Comparison of ENCODE assay signal across 8 cellular contexts in genomic region chr15:66496951-66497501, GRCh38. TPM values are rescaled to one million over a fixed set of nuclear protein-coding genes. Genes with fewer than 3 reads are reported as not detected.
DNase-seq lines count a peak whose midpoint lies in the region; ATAC-seq, FAIRE-seq and TF ChIP-seq lines count a peak whose summit lies in the region.

No MANE protein-coding gene starts in this region.

- H3K9ac ChIP-seq in OCI-LY1 (ENCODE audit: low read length) (peak overlapping the region; percentile 92), duodenal mucosa (ENCODE audit: low read depth in 1 of 2, low read length in 2 of 2) (peak overlapping the region; percentile 92 to 98)

- peaks cover 21% of the 10 kb centered on the region for H3F3A ChIP-seq in OCI-LY1 (ENCODE audit: insufficient read depth, low read length)

- TF ChIP-seq CTCF in Calu3 (IDR thresholded peaks at IDR 0.05; ENCODE audit: unreplicated experiment) (no peak), OCI-LY1 (IDR thresholded peaks at IDR 0.05; ENCODE audit: low read length) (no peak), natural killer cell (IDR thresholded peaks at IDR 0.05) (no peak)

- DNase-seq in Calu3 (no peak), natural killer cell (no peak), GDM1 (lab: John Stamatoyannopoulos, UW) (no peak), frontal cortex (ENCODE audit: low spot score in 2 of 2) (no peak), D341Med (ENCODE audit: low spot score) (no peak)

- peaks cover 5% of the 10 kb centered on the region; the same call in 1 of the 2 replicates for H3K79me2 ChIP-seq in OCI-LY1 (ENCODE audit: insufficient read depth, low read length)

- H3K4me1 ChIP-seq in OCI-LY1 (ENCODE audit: insufficient read depth, low read length, severe bottlenecking) (peaks cover 24% of the 10 kb centered on the region), duodenal mucosa (ENCODE audit: control insufficient read depth in 1 of 2, insufficient read depth in 2 of 2, low read length in 2 of 2) (peaks cover 6 to 15% of the 10 kb centered on the region in 2 donors)

- H3K4me3 ChIP-seq in OCI-LY1 (ENCODE audit: low read depth, low read length, poor library complexity, severe bottlenecking) (peak overlapping the region; percentile 89), duodenal mucosa (ENCODE audit: low read depth in 1 of 2, low read length in 2 of 2) (peak overlapping the region; percentile 98 to 99)

- H3K27ac ChIP-seq in OCI-LY1 (ENCODE audit: low read depth, low read length, poor library complexity, severe bottlenecking), result peak overlapping the region; percentile 79
- H3K27ac ChIP-seq in duodenal mucosa (ENCODE audit: low read depth, low read length), result peak overlapping the region; percentile 79

- H3K9me3 ChIP-seq in OCI-LY1 (ENCODE audit: low read length) (no peaks in the 10 kb centered on the region), duodenal mucosa (ENCODE audit: control insufficient read depth in 1 of 2, low read length in 2 of 2) (no peaks in the 10 kb centered on the region)

- no peaks in the 10 kb centered on the region for H4K20me1 ChIP-seq in OCI-LY1 (ENCODE audit: insufficient read depth, low read length)

- H3K36me3 Mint-ChIP-seq in Calu3 (ENCODE audit: insufficient read depth, unreplicated experiment), result peaks cover 83% of the 10 kb centered on the region
- H3K36me3 Mint-ChIP-seq in natural killer cell, result peaks cover 8% of the 10 kb centered on the region

- no peak for FAIRE-seq in frontal cortex (lab: Jason Lieb, UNC)

- peaks cover 88% of the 10 kb centered on the region for H3K36me3 ChIP-seq in OCI-LY1 (ENCODE audit: insufficient read depth, low read length)
- H3K36me3 ChIP-seq in duodenal mucosa (ENCODE audit: control insufficient read depth in 1 of 2, insufficient read depth in 2 of 2, low read length in 2 of 2), result peaks cover 30 to 63% of the 10 kb centered on the region in 2 donors

- H3K9me3 Mint-ChIP-seq in Calu3 (ENCODE audit: low read depth, unreplicated experiment) (no peaks in the 10 kb centered on the region), natural killer cell (no peaks in the 10 kb centered on the region)

- peak overlapping the region; percentile 93 for H3K27ac Mint-ChIP-seq in Calu3 (ENCODE audit: unreplicated experiment)
- peak overlapping the region; percentile 93 to 97 for H3K27ac Mint-ChIP-seq in natural killer cell

- H3K4me1 Mint-ChIP-seq in Calu3 (ENCODE audit: low read depth, unreplicated experiment) (peaks cover 34% of the 10 kb centered on the region), natural killer cell (peaks cover 13 to 31% of the 10 kb centered on the region in 2 donors)

- no TSS peak for BruUV-seq in Calu3 (replicated peaks; lab: Mats Ljungman, UMichigan)

- H3K4me3 Mint-ChIP-seq in Calu3 (ENCODE audit: low read depth, unreplicated experiment) (peak overlapping the region; percentile 91), natural killer cell (peak overlapping the region; percentile 92)

- H3K27me3 Mint-ChIP-seq in Calu3 (ENCODE audit: unreplicated experiment) (no peaks in the 10 kb centered on the region), natural killer cell (ENCODE audit: low read depth in 2 of 2) (no peaks in the 10 kb centered on the region)

- CTCF ChIA-PET in Calu3 (lab: Charles Lee), result interaction anchor here (0.5 to 2.5 kb wide), 8 partner anchors 9 to 202 kb away, joined by 3 to 21 read pairs (median 4); partner anchors contain the start of gene MAP2K1

- intact Hi-C loops in Calu3 (cut with micrococcal nuclease; ENCODE audit: unreplicated experiment) (no loop called here), natural killer cell (cut with micrococcal nuclease) (loop anchor here (1.0 kb wide), 4 partner anchors 8 to 141 kb away; partner anchors contain the start of genes MAP2K1, TIPIN and ZWILCH)

- H3K27me3 ChIP-seq in OCI-LY1 (ENCODE audit: insufficient read depth, low read length) (no peaks in the 10 kb centered on the region), duodenal mucosa (ENCODE audit: control insufficient read depth in 1 of 2, insufficient read depth in 2 of 2, low read length in 2 of 2) (no peaks in the 10 kb centered on the region)

- H3K9me2 ChIP-seq in OCI-LY1 (ENCODE audit: low read depth, low read length), result no peaks in the 10 kb centered on the region

- no peak overlapping the region for H2AFZ ChIP-seq in OCI-LY1 (ENCODE audit: low read length)

- H3K4me2 ChIP-seq in OCI-LY1 (ENCODE audit: low read length), result peak overlapping the region; percentile 64

- ATAC-seq in GM21723 (IDR thresholded peaks at IDR 0.05; ENCODE audit: unreplicated experiment), result peak; percentile 10
- ATAC-seq in natural killer cell, result peak; percentile 21 to 36 (median 32)

RNA-seq across cellular contexts. Expression of gene SNAPC5, which starts 0.5 kb away (rescaled TPM):
- 47.6 and 52.1 TPM in 2 replicates for total RNA-seq in Calu3 (2022)
- total RNA-seq in natural killer cell, result 10 to 100 TPM; 17.2 to 25.2 (median 24.3) TPM
- 9.4 TPM for total RNA-seq in frontal cortex

RNA-seq across cellular contexts. Expression of gene RPL4, which starts 7.6 kb away (rescaled TPM):
- total RNA-seq in Calu3 (2022) (2,415 and 2,676 TPM in 2 replicates), natural killer cell (1,000 to 10,000 TPM; 1,109 to 1,293 (median 1,293) TPM), frontal cortex (1,621 TPM)

RNA-seq across cellular contexts. Expression of gene ZWILCH, which starts 8.1 kb away (rescaled TPM):
- 33.2 and 34.5 TPM in 2 replicates for total RNA-seq in Calu3 (2022)
- 1 to 10 TPM; 8.7 to 9.9 (median 9.7) TPM for total RNA-seq in natural killer cell
- total RNA-seq in frontal cortex, result 43.6 TPM
